ENCODE assay signal across 19 cellular contexts in genomic region chr18:77815666-77816338, GRCh38.
"Had no signal": no experiment of that assay in that cellular context is flagged by ENCODE, and none has a peak within 500 bp of the region (broad histone marks: within the 10 kb centered on the region; RNA-seq: fewer than 3 reads in every experiment).

No MANE protein-coding gene starts in this region.

- H3K9me3 ChIP-seq: adrenal gland, lower lobe of right lung, upper lobe of left lung had no signal

- DNase-seq: activated CD4-positive, alpha-beta T cell treated with anti-CD3 and anti-CD28 coated beads for 4 hours; activated CD4-positive, alpha-beta T cell treated with anti-CD3 and anti-CD28 coated beads, Interleukin-2, amount 50 U/mL, for 48 hours; activated CD4-positive, CD25-positive, alpha-beta regulatory T cell; activated CD8-positive, alpha-beta memory T cell treated with anti-CD3 and anti-CD28 coated beads, Interleukin-2, amount 50 U/mL, for 48 hours; activated naive CD4-positive, alpha-beta T cell; activated T-cell treated with anti-CD3 and anti-CD28 coated beads, Interleukin-2, amount 50 U/mL, for 4 hours; adrenal gland; central memory CD4-positive, alpha-beta T cell; dermis blood vessel endothelial cell; effector CD8-positive, alpha-beta T cell; erythroblast; foreskin fibroblast; kidney; lower lobe of right lung; naive thymus-derived CD4-positive, alpha-beta T cell; posterior cingulate gyrus; stimulated activated CD4-positive, alpha-beta T cell treated with anti-CD3 and anti-CD28 coated beads, Interleukin-4, amount 100 ng/mL, for 1 hour; stimulated activated naive CD8-positive, alpha-beta T cell treated with anti-CD3 and anti-CD28 coated beads, Interleukin-15, Interleukin-2, amounts not matched to agents 100 U/mL and 50 U/mL, for 24 hours; upper lobe of left lung had no signal

- H3K27me3 ChIP-seq: adrenal gland, upper lobe of left lung had no signal

- H3K27ac ChIP-seq: adrenal gland, lower lobe of right lung, upper lobe of left lung had no signal

- H3K4me1 ChIP-seq: adrenal gland, lower lobe of right lung had no signal

- H3K36me3 ChIP-seq: adrenal gland, lower lobe of right lung, upper lobe of left lung had no signal

- H3K4me3 ChIP-seq: adrenal gland, lower lobe of right lung, upper lobe of left lung had no signal
